ENCODE assay signal across 28 cellular contexts in genomic region chr5:60563696-60564324, GRCh38.
"Had no signal": no experiment of that assay in that cellular context is flagged by ENCODE, and none has a peak within 500 bp of the region (broad histone marks: within the 10 kb centered on the region; RNA-seq: fewer than 3 reads in every experiment).

No MANE protein-coding gene starts in this region.

- H3K36me3 ChIP-seq: ascending aorta, cardiac muscle cell had no signal

- H3K4me3 ChIP-seq: ascending aorta, cardiac muscle cell had no signal

- H3K27me3 ChIP-seq: ascending aorta, cardiac muscle cell had no signal

- H3K4me1 ChIP-seq: ascending aorta had no signal

- H3K27ac ChIP-seq: ascending aorta, cardiac muscle cell, VCaP had no signal

- ATAC-seq: activated CD8-positive, alpha-beta T cell treated with anti-CD3 and anti-CD28 coated beads for 36 hours; activated naive CD8-positive, alpha-beta T cell treated with anti-CD3 and anti-CD28 coated beads, Interleukin-2, amount 50 U/mL, for 24 hours; activated T-cell treated with anti-CD3 and anti-CD28 coated beads, Interleukin-2, amount 50 U/mL, for 4 hours; activated T-cell treated with anti-CD3 and anti-CD28 coated beads, Interleukin-2, amount 50 U/mL, for 72 hours; activated T-helper 17 cell treated with anti-CD3 and anti-CD28 coated beads, Interleukin-2, amount 50 U/mL, for 72 hours had no signal

- FAIRE-seq: TTC549 had no signal

- DNase-seq: activated B cell treated with CpG ODN at 0.5 μM for 24 hours; activated CD4-positive, alpha-beta memory T cell treated with anti-CD3 and anti-CD28 coated beads for 36 hours; activated CD4-positive, alpha-beta T cell treated with anti-CD3 and anti-CD28 coated beads for 4 hours; activated CD4-positive, alpha-beta T cell treated with anti-CD3 and anti-CD28 coated beads, Interleukin-2, amount 10 ng/mL, durations not matched to agents 24 days and 14 days; activated CD4-positive, alpha-beta T cell treated with anti-CD3 and anti-CD28 coated beads, Interleukin-2, amount 50 U/mL, for 1 hour; activated CD4-positive, alpha-beta T cell treated with anti-CD3 and anti-CD28 coated beads, Interleukin-2, amount 50 U/mL, for 4 hours; activated CD4-positive, CD25-positive, alpha-beta regulatory T cell treated with anti-CD3 and anti-CD28 coated beads, Interleukin-2, amount 50 U/mL, for 72 hours; activated CD8-positive, alpha-beta memory T cell treated with anti-CD3 and anti-CD28 coated beads, Interleukin-2, amount 50 U/mL, for 4 hours; activated CD8-positive, alpha-beta T cell treated with anti-CD3 and anti-CD28 coated beads for 36 hours; activated effector memory CD4-positive, alpha-beta T cell treated with anti-CD3 and anti-CD28 coated beads, Interleukin-2, amount 50 U/mL, for 16 hours; activated gamma-delta T cell treated with Interleukin-2 at 50 U/mL for 16 hours; activated naive CD4-positive, alpha-beta T cell; activated naive CD4-positive, alpha-beta T cell treated with anti-CD3 and anti-CD28 coated beads for 36 hours; activated naive CD8-positive, alpha-beta T cell treated with anti-CD3 and anti-CD28 coated beads, Interleukin-2, amount 10 ng/mL, durations not matched to agents 7 days and 5 days; activated naive CD8-positive, alpha-beta T cell treated with anti-CD3 and anti-CD28 coated beads, Interleukin-2, amount 50 U/mL, for 24 hours; activated T-cell treated with anti-CD3 and anti-CD28 coated beads for 4 hours; activated T-cell treated with anti-CD3 and anti-CD28 coated beads, Interleukin-2, amount 50 U/mL, for 1 hour; activated T-cell treated with anti-CD3 and anti-CD28 coated beads, Interleukin-2, amount 50 U/mL, for 4 hours; activated T-cell treated with anti-CD3 and anti-CD28 coated beads, Interleukin-2, amount 50 U/mL, for 72 hours; caudate nucleus; T-helper 1 cell; T-helper 2 cell; T-helper 9 cell had no signal
